Comparison of ENCODE assay signal across 8 cellular contexts in the genomic region with DNA sequence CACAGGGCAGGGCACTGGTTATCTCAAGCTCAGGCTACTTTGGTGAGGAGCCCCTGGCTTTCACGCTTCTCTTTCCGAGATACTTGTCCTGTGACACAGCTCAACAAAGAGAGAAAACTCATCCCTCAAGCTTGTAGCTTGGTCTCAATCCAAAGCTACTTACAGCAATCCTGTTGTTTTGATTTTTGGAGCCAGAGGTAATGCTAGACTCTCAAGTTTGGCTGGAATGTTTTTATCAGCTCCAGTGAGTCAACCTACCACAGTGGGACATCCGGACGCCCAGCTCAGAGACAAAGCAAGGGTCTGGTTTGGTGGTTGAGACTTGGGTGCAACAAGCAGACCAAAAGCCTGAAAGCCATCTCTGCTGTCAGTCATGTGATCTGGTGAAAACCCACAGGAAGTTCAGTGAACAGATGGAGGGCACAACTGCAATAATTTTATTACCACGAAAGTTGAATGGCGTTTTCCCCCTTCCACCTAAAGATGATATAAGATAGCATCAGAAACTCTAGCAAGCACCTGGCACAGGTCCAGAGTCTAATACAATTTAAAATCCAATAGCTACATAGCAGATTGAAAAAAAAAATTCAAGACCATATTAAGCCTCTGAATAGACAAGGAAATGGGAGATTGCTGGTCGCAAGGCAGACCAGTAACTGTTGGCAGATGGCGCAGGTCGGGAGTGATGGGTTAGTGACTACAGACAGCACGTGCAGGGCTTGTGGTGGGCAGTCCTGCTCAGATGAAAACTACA.
DNase-seq lines count a peak whose midpoint lies in the region; ATAC-seq and TF ChIP-seq lines count a peak whose summit lies in the region.

No MANE protein-coding gene starts in this region.

- H3K9me3 Mint-ChIP-seq in HFFc6 (no peaks in the 10 kb centered on the region), activated B cell treated with CpG ODN at 0.5 μM for 24 hours (no peaks in the 10 kb centered on the region)

- peak; percentile 82 for DNase-seq in AG04450 (ENCODE audit: low read depth, low spot score)
- DNase-seq in HFFc6, result peak; percentile 97
- DNase-seq in activated B cell treated with CpG ODN at 0.5 μM for 24 hours, result no peak
- DNase-seq in left lung, result no peak
- no peak for DNase-seq in head of caudate nucleus
- no peak for DNase-seq in erythroblast (lab: John Stamatoyannopoulos, UW)
- DNase-seq in stimulated activated CD4-positive, alpha-beta T cell treated with anti-CD3 and anti-CD28 coated beads, Interleukin-2, amount 100 ng/mL, for 24 hours, result no peak

- H3K27ac Mint-ChIP-seq in HFFc6 (peak overlapping the region; percentile 98), activated B cell treated with CpG ODN at 0.5 μM for 24 hours (peak overlapping the region; percentile 32)

- ATAC-seq in activated B cell treated with CpG ODN at 0.5 μM for 24 hours (ENCODE audit: low read depth), result peak; percentile 53
- peak; percentile 17 for ATAC-seq in left lung
- no peak for ATAC-seq in HG03045 (IDR thresholded peaks at IDR 0.05; ENCODE audit: unreplicated experiment)

- peaks cover 77% of the 10 kb centered on the region for H3K4me1 Mint-ChIP-seq in HFFc6 (ENCODE audit: low read depth)
- H3K4me1 Mint-ChIP-seq in activated B cell treated with CpG ODN at 0.5 μM for 24 hours, result peaks cover 43% of the 10 kb centered on the region

- H3K9me3 ChIP-seq in AG04450 (ENCODE audit: control insufficient read depth, insufficient read depth, low read length) (no peaks in the 10 kb centered on the region; the same call in 1 of the 2 replicates), left lung (no peaks in the 10 kb centered on the region)

- H3K27me3 Mint-ChIP-seq in HFFc6 (ENCODE audit: insufficient read depth) (no peaks in the 10 kb centered on the region; the same call in 1 of the 2 replicates), activated B cell treated with CpG ODN at 0.5 μM for 24 hours (no peaks in the 10 kb centered on the region)

- POLR2A ChIA-PET in AG04450 (lab: Yijun Ruan, JAX) (interaction anchor here (0.6 to 1.1 kb wide), 3 partner anchors 42 to 432 kb away, joined by 4 to 5 read pairs (median 4); partner anchors contain the start of gene SMAD7), activated B cell treated with CpG ODN at 0.5 μM for 24 hours (lab: Charles Lee) (interaction anchor here (0.6 kb wide), 1 partner anchor 83 kb away, joined by 5 read pairs; no protein-coding TSS in a partner anchor)

- CTCF ChIA-PET in AG04450 (lab: Charles Lee), result interaction anchor here (0.5 to 3.2 kb wide), 6 partner anchors 10 to 379 kb away, joined by 3 to 19 read pairs (median 4); no protein-coding TSS in a partner anchor
- CTCF ChIA-PET in activated B cell treated with CpG ODN at 0.5 μM for 24 hours (lab: Charles Lee), result no interaction called here

- peaks cover 10 to 33% of the 10 kb centered on the region in 2 donors for H3K4me1 ChIP-seq in left lung

- H3K4me3 Mint-ChIP-seq in HFFc6 (peak overlapping the region; percentile 63), activated B cell treated with CpG ODN at 0.5 μM for 24 hours (peak overlapping the region; percentile 57)

- H3K36me3 Mint-ChIP-seq in HFFc6 (ENCODE audit: low read depth), result no peaks in the 10 kb centered on the region
- peaks cover 8% of the 10 kb centered on the region for H3K36me3 Mint-ChIP-seq in activated B cell treated with CpG ODN at 0.5 μM for 24 hours (ENCODE audit: low read depth)

- no peaks in the 10 kb centered on the region for H3K27me3 ChIP-seq in AG04450 (ENCODE audit: control insufficient read depth, insufficient read depth, low read length)
- no peaks in the 10 kb centered on the region for H3K27me3 ChIP-seq in left lung

- H3K4me3 ChIP-seq in AG04450 (ENCODE audit: low read depth, low read length), result no peak overlapping the region
- no peak overlapping the region for H3K4me3 ChIP-seq in left lung

- intact Hi-C loops in activated B cell treated with CpG ODN at 0.5 μM for 24 hours (cut with micrococcal nuclease) (no loop called here), left lung (cut with DNase I) (no loop called here), head of caudate nucleus (cut with DNase I) (no loop called here)

- no peaks in the 10 kb centered on the region for H3K36me3 ChIP-seq in left lung

- H3K27ac ChIP-seq in AG04450 (ENCODE audit: low read depth, low read length) (peak overlapping the region; percentile 96), left lung (no peak overlapping the region)

- no peak for TF ChIP-seq POLR2A in erythroblast (IDR thresholded peaks at IDR 0.05; ENCODE audit: low read length)

- TF ChIP-seq CTCF in AG04450 (IDR thresholded peaks at IDR 0.05; ENCODE audit: low read depth, low read length) (no peak), HFFc6 (IDR thresholded peaks at IDR 0.05) (no peak; the same call in 1 of the 2 replicates), activated B cell treated with CpG ODN at 0.5 μM for 24 hours (IDR thresholded peaks at IDR 0.05) (no peak), left lung (IDR thresholded peaks at IDR 0.05) (no peak)

Comparison
In these comparisons a context has a peak if more than half of its experiments do, and no peak if none do; other contexts are left out.
1. DNase-seq: peak in AG04450 (single experiment) and HFFc6 (single experiment); none in activated B cell treated with CpG ODN at 0.5 μM for 24 hours (single experiment), left lung (0 of 2), head of caudate nucleus (0 of 42), erythroblast (0 of 2) and stimulated activated CD4-positive, alpha-beta T cell treated with anti-CD3 and anti-CD28 coated beads, Interleukin-2, amount 100 ng/mL, for 24 hours (0 of 2).